8 cellular contexts compared by ENCODE assay signal in genomic region chr1:40143891-40144575, GRCh38. TPM values are rescaled to one million over a fixed set of nuclear protein-coding genes. Genes with fewer than 3 reads are reported as not detected.
A peak's percentile ranks its signal among the peaks of the same experiment; 100 is the strongest.
DNase-seq lines count a peak whose midpoint lies in the region; ATAC-seq and TF ChIP-seq lines count a peak whose summit lies in the region.

No MANE protein-coding gene starts in this region.

- H3K9me3 ChIP-seq in SJCRH30 (replicated peaks) (no peaks in the 10 kb centered on the region), prostate gland (no peaks in the 10 kb centered on the region)

- H3K4me3 ChIP-seq in SJCRH30 (no peak overlapping the region), prostate gland (no peak overlapping the region)

- peaks cover 14% of the 10 kb centered on the region; the same call in 1 of the 2 replicates for H3K27me3 ChIP-seq in SJCRH30
- no peaks in the 10 kb centered on the region for H3K27me3 ChIP-seq in prostate gland (replicated peaks; ENCODE audit: insufficient read depth)

- DNase-seq in ELF-1 (ENCODE audit: low read depth, low spot score) (peak; percentile 84), NAMALWA (ENCODE audit: low spot score) (peak; percentile 86), SJCRH30 (peak; percentile 61 to 86), head of caudate nucleus (peak in 38 of 42 donors; percentile 7 to 88 (median 58)), prostate gland (ENCODE audit: low spot score) (peak; percentile 71)
- peak; percentile 31 for DNase-seq in activated gamma-delta T cell treated with anti-CD3 and anti-CD28 coated beads, Interleukin-2, amount 50 U/mL, for 16 hours (ENCODE audit: low read depth)

- no peak overlapping the region for H3K27ac ChIP-seq in SJCRH30
- H3K27ac ChIP-seq in prostate gland = no peak overlapping the region

- H3K4me1 ChIP-seq in SJCRH30 (peaks cover 5% of the 10 kb centered on the region; the same call in 1 of the 2 replicates), prostate gland (replicated peaks) (peaks cover 7% of the 10 kb centered on the region)

- intact Hi-C loops in head of caudate nucleus (cut with DNase I) = loop anchor here (5.0 to 10.0 kb wide), 2 partner anchors 193 to 261 kb away; no protein-coding TSS in a partner anchor
- intact Hi-C loops in prostate gland (cut with DNase I) = loop anchor here (10.0 kb wide), 1 partner anchor 171 kb away; the partner anchor contains the start of gene COL9A2

- WGBS in prostate gland = 15% methylated on average over 7 of the region's 7 CpGs

- H3K36me3 ChIP-seq in SJCRH30 (no peaks in the 10 kb centered on the region), prostate gland (no peaks in the 10 kb centered on the region)

- no peak for TF ChIP-seq POLR2A in prostate gland (IDR thresholded peaks at IDR 0.05)
- TF ChIP-seq POLR2A in GM18505 (IDR thresholded peaks at IDR 0.05; ENCODE audit: borderline replicate concordance, extremely low read depth, insufficient read depth, insufficient read length) = no peak

- ATAC-seq in GM18505 (IDR thresholded peaks at IDR 0.05; ENCODE audit: unreplicated experiment) (no peak), HG02642 (IDR thresholded peaks at IDR 0.05; ENCODE audit: poor library complexity, unreplicated experiment) (no peak)

- peak; percentile 40 to 73 (median 72) for TF ChIP-seq CTCF in prostate gland (IDR thresholded peaks at IDR 0.05)

RNA-seq across cellular contexts. Expression of gene RLF, which starts 17.2 kb away (rescaled TPM):
- total RNA-seq in SJCRH30 (2014; rRNA removed; shearing (Covaris generic)) = 36.2 and 37.5 TPM in 2 replicates
- total RNA-seq in prostate gland = 10 to 100 TPM; 12.4 to 19.8 TPM

RNA-seq across cellular contexts. Expression of gene PPT1, which starts 47.0 kb away (rescaled TPM):
- total RNA-seq in SJCRH30 (2014; rRNA removed; shearing (Covaris generic)) = 128 and 129 TPM in 2 replicates
- 100 to 1,000 TPM in 1 of 2 donors, 10 to 100 TPM in 1; 86.2 to 126 TPM for total RNA-seq in prostate gland

Comparison
In these comparisons a context has a peak if more than half of its experiments do, and no peak if none do; other contexts are left out.
1. DNase-seq: peak in every context shown above with its lines; median percentile 86 in NAMALWA; 84 in ELF-1; 74 in SJCRH30; 71 in prostate gland; 58 in head of caudate nucleus; 31 in activated gamma-delta T cell treated with anti-CD3 and anti-CD28 coated beads, Interleukin-2, amount 50 U/mL, for 16 hours.